In the genomic region with DNA sequence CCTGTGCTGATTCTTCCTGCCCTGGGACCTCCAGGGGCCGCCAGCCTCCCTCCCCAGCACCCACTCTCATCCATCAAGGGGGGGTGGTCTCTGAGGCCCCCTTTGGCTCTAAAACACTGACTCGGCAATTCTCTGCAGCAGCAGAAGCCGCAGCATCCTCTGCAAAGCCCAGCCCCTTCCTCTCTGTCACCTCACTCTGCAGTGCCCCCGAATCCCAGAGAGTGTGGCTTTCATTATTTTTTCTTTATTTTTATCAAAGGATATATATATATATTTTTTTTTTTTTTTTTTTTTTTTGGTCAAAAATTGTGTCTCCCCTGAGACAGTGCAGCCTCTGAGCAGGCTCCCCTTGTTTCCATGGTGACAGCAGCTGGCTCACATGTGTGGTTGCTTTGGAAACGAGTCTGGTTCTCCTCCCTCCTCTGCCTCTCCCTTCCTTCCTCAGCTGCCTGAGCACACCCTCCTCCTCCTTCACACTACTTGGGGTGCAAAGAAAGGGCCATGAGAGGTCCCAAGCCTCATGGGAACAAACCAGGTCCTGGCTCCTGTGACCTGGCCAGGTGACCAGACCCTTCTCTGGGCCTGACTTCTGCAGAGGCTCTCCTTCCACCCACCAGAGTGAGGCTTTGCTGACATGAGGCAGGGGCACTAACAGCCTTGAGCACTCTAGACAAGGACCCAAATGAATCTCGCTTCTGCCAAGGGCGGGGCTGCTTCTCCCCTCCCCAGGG, we compare ENCODE assay signal across 8 cellular contexts.
DNase-seq lines count a peak whose midpoint lies in the region; ATAC-seq and TF ChIP-seq lines count a peak whose summit lies in the region.

No MANE protein-coding gene starts in this region.

- H3K4me1 ChIP-seq in spleen = peaks cover 12 to 85% (median 52%) of the 10 kb centered on the region in 6 donors

- TF ChIP-seq POLR2A in spleen (IDR thresholded peaks at IDR 0.05) = no peak

- H3K36me3 ChIP-seq in spleen = no peaks in the 10 kb centered on the region

- peak overlapping the region; percentile 97 to 99 (median 99) for H3K27ac Mint-ChIP-seq in nephron

- peak; percentile 74 for ATAC-seq in HG02870 (IDR thresholded peaks at IDR 0.05; ENCODE audit: unreplicated experiment)

- H3K36me3 Mint-ChIP-seq in nephron (ENCODE audit: low read depth) = no peaks in the 10 kb centered on the region

- 20 to 27% (median 23%) methylated on average over 7 of the region's 7 CpGs for WGBS in spleen, 5 donors

- H3K4me3 ChIP-seq in choroid plexus epithelial cell (ENCODE audit: low read depth, low read length) = no peak overlapping the region
- no peak overlapping the region for H3K4me3 ChIP-seq in spleen

- in situ Hi-C loops in G401 (cut with HindIII; ENCODE audit: low sequenced_read_pairs) = no loop called here

- H3K4me3 Mint-ChIP-seq in nephron = peak overlapping the region; percentile 63 to 67 (median 63)

- H3K4me1 Mint-ChIP-seq in nephron = peaks cover 87% of the 10 kb centered on the region

- no peaks in the 10 kb centered on the region for H3K27me3 Mint-ChIP-seq in nephron (ENCODE audit: low read depth)

- DNase-seq in DMS79 treated with DMSO at 0.1 percent for 48 hours (lab: John Stamatoyannopoulos, UW) (peak; percentile 85), T-helper 2 cell (peak in 4 of 5 experiments; percentile 36 to 91 (median 70)), choroid plexus epithelial cell (ENCODE audit: low read depth) (peak; percentile 68), epidermal melanocyte (ENCODE audit: insufficient read length, low spot score) (no peak), spleen (no peak), G401 (ENCODE audit: low spot score) (no peak)

- intact Hi-C loops in spleen (cut with DNase I; ENCODE audit: low total_unique reads) = no loop called here

- no peaks in the 10 kb centered on the region for H3K9me3 Mint-ChIP-seq in nephron

- no peaks in the 10 kb centered on the region for H3K9me3 ChIP-seq in spleen

- no peak for TF ChIP-seq CTCF in choroid plexus epithelial cell (conservative IDR thresholded peaks at IDR 0.05; ENCODE audit: low read depth, low read length)
- no peak for TF ChIP-seq CTCF in nephron (IDR thresholded peaks at IDR 0.05; ENCODE audit: unreplicated experiment in 3 of 3)
- TF ChIP-seq CTCF in spleen (IDR thresholded peaks at IDR 0.05 in 8 of 11, conservative IDR thresholded peaks at IDR 0.05 in 3 of 11) = no peak

- no peaks in the 10 kb centered on the region for H3K27me3 ChIP-seq in spleen (replicated peaks in 1 of 7)

- peak overlapping the region in 4 of 8 donors; percentile 7 to 57 (median 37) for H3K27ac ChIP-seq in spleen

Comparison
In these comparisons a context has a peak if more than half of its experiments do, and no peak if none do; other contexts are left out.
1. DNase-seq: peak in DMS79 treated with DMSO at 0.1 percent for 48 hours (single experiment), T-helper 2 cell (4 of 5) and choroid plexus epithelial cell (single experiment); none in epidermal melanocyte (single experiment), spleen (single experiment) and G401 (single experiment).